Comparison of ENCODE assay signal across 1 cellular context in the genomic region with DNA sequence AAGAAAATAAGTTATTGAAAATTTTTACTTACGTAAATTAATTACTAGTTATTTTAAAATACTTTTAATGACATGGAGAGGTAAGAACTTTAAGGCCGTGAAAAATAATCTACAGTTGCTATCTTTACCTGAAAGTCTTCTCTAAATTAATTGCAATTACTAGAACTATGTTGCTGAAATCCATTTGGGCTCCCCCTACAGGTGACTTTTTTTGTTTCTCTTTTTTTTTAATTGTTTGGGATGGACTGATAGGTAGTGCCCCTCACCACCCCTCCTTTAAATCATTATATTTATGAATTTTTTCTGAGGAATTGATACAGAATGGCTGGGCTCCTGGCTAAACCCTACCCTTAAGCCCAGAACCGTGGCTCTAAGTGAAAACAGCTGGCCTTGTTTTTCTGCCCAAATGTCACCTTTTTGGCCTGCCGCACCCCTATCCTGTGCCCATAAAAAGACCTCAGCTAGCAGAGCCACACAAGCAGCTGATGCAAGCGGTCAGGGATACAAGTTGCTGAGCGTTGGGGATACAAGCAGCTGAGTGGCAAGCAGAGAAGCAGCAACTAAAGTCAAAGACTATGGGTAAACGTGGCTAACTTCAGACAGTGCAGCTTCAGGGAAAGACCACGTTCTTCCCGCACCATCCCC.
TF ChIP-seq lines count a peak whose summit lies in the region.

No MANE protein-coding gene starts in this region.

TF ChIP-seq in HCT116, 20 proteins besides CTCF, POLR2A, EP300 and RAD21 (continued from another document):
- TF ChIP-seq SRF (IDR thresholded peaks at IDR 0.05; ENCODE audit: low read depth) (no peak), EGR1 (IDR thresholded peaks at IDR 0.05; ENCODE audit: low read depth) (no peak), SP1 (IDR thresholded peaks at IDR 0.05; ENCODE audit: low read depth) (no peak), ZFX (IDR thresholded peaks at IDR 0.05) (no peak), ELF1 (IDR thresholded peaks at IDR 0.05; ENCODE audit: borderline replicate concordance, low read depth) (no peak), SIN3A (IDR thresholded peaks at IDR 0.05; ENCODE audit: low read depth) (no peak), TCF7L2 (IDR thresholded peaks at IDR 0.05; ENCODE audit: borderline replicate concordance, extremely low read depth, insufficient read depth, insufficient read length) (no peak), EZH2 (IDR thresholded peaks at IDR 0.05) (no peak)
TF ChIP-seq in HCT116: peak in this region for 0.
